25 cellular contexts compared by ENCODE assay signal in genomic region chr6:40611912-40612311, GRCh38. TPM values are rescaled to one million over a fixed set of nuclear protein-coding genes. Genes with fewer than 3 reads are reported as not detected.
"Had no signal": no experiment of that assay in that cellular context is flagged by ENCODE, and none has a peak within 500 bp of the region (broad histone marks: within the 10 kb centered on the region; RNA-seq: fewer than 3 reads in every experiment).

No MANE protein-coding gene starts in this region.

- DNase-seq: activated CD4-positive, alpha-beta T cell treated with anti-CD3 and anti-CD28 coated beads for 48 hours; activated CD4-positive, alpha-beta T cell treated with anti-CD3 and anti-CD28 coated beads, Interleukin-2, amount 50 U/mL, for 4 hours; activated CD4-positive, CD25-positive, alpha-beta regulatory T cell treated with anti-CD3 and anti-CD28 coated beads, Interleukin-2, amount 50 U/mL, for 72 hours; activated CD8-positive, alpha-beta T cell treated with anti-CD3 and anti-CD28 coated beads, Interleukin-2, amount 10 ng/mL, durations not matched to agents 7 days and 5 days; activated effector memory CD4-positive, alpha-beta T cell treated with Interleukin-2 at 50 U/mL for 16 hours; activated naive CD4-positive, alpha-beta T cell; activated T-cell treated with anti-CD3 and anti-CD28 coated beads, Interleukin-2, amount 50 U/mL, for 24 hours; body of pancreas; Kasumi-1; NCI-H1048; NCI-H146; NCI-H187 treated with DMSO at 0.1 percent for 48 hours; NCI-H2081 treated with DMSO at 0.1 percent for 48 hours; NCI-H2171; NCI-H2227 treated with DMSO at 0.1 percent for 48 hours; NCI-H446 treated with DMSO at 0.1 percent for 48 hours; NCI-H524 treated with DMSO at 0.1 percent for 48 hours; NCI-H748 treated with DMSO at 0.1 percent for 48 hours; OCI-M1; SHP77 treated with DMSO at 0.1 percent for 48 hours had no signal

- H3K4me3 ChIP-seq: ascending aorta, body of pancreas had no signal

- H3K4me1 ChIP-seq: ascending aorta, body of pancreas had no signal

- H3K27me3 ChIP-seq: ascending aorta, body of pancreas had no signal

- H3K36me3 ChIP-seq: ascending aorta had no signal

- H3K27ac ChIP-seq: ascending aorta, body of pancreas, RWPE1 had no signal

- ATAC-seq: activated CD8-positive, alpha-beta T cell treated with anti-CD3 and anti-CD28 coated beads, Interleukin-2, amount 10 ng/mL, durations not matched to agents 7 days and 5 days; body of pancreas; Panc1 had no signal

- H3K9me3 ChIP-seq: ascending aorta, body of pancreas had no signal

RNA-seq across cellular contexts. Expression of gene LRFN2, which starts 24.7 kb away (rescaled TPM):
- total RNA-seq: activated CD8-positive, alpha-beta T cell treated with anti-CD3 and anti-CD28 coated beads, Interleukin-2, amount 10 ng/mL, durations not matched to agents 7 days and 5 days; ascending aorta; bronchial epithelial cell; SK-MEL-5 had no signal
